Comparison of ENCODE assay signal across 1 cellular context in the genomic region with DNA sequence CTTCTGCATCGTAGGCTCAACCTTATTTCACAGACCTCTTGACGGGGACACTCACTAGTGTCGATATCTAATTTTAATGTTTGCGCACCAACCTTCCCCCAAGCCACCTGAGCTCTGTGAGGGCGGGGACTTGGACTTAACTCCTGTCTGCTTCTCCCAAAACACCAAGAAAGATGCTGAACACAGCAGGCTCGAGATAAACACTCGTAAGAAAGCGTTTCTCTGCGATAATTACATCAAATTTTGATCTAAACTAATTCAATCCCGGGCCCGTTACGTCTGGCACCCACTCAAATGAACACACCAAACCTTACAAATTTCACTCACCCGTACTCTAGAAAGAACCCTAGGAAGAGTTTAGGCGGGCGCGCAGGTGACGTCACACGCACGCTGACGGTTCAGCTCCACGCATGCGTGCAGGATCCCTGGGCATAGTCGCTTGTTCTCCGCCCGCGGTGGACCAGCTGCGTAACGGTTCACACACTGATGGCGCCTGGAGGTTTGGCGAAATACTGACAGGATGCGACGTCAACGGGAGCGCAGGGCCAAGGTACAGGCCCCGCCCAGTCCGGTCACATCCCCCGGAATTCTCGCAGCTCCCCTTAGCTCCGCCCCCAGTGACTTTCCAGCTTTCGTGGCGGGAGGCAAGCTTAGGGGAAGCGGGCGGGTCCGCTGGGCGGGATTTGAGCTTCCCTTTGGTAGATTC.
TF ChIP-seq lines count a peak whose summit lies in the region.

A gene with protein sequence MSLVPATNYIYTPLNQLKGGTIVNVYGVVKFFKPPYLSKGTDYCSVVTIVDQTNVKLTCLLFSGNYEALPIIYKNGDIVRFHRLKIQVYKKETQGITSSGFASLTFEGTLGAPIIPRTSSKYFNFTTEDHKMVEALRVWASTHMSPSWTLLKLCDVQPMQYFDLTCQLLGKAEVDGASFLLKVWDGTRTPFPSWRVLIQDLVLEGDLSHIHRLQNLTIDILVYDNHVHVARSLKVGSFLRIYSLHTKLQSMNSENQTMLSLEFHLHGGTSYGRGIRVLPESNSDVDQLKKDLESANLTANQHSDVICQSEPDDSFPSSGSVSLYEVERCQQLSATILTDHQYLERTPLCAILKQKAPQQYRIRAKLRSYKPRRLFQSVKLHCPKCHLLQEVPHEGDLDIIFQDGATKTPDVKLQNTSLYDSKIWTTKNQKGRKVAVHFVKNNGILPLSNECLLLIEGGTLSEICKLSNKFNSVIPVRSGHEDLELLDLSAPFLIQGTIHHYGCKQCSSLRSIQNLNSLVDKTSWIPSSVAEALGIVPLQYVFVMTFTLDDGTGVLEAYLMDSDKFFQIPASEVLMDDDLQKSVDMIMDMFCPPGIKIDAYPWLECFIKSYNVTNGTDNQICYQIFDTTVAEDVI (minus strand): TSS at position 359 of the 706 bp plus-strand sequence. CDS start 32,652 bp downstream, outside the sequence.

TF ChIP-seq in GM12878, 131 proteins besides CTCF, POLR2A, EP300 and RAD21 (continued from another document and continues in another):
- TF ChIP-seq, protein P1, sequence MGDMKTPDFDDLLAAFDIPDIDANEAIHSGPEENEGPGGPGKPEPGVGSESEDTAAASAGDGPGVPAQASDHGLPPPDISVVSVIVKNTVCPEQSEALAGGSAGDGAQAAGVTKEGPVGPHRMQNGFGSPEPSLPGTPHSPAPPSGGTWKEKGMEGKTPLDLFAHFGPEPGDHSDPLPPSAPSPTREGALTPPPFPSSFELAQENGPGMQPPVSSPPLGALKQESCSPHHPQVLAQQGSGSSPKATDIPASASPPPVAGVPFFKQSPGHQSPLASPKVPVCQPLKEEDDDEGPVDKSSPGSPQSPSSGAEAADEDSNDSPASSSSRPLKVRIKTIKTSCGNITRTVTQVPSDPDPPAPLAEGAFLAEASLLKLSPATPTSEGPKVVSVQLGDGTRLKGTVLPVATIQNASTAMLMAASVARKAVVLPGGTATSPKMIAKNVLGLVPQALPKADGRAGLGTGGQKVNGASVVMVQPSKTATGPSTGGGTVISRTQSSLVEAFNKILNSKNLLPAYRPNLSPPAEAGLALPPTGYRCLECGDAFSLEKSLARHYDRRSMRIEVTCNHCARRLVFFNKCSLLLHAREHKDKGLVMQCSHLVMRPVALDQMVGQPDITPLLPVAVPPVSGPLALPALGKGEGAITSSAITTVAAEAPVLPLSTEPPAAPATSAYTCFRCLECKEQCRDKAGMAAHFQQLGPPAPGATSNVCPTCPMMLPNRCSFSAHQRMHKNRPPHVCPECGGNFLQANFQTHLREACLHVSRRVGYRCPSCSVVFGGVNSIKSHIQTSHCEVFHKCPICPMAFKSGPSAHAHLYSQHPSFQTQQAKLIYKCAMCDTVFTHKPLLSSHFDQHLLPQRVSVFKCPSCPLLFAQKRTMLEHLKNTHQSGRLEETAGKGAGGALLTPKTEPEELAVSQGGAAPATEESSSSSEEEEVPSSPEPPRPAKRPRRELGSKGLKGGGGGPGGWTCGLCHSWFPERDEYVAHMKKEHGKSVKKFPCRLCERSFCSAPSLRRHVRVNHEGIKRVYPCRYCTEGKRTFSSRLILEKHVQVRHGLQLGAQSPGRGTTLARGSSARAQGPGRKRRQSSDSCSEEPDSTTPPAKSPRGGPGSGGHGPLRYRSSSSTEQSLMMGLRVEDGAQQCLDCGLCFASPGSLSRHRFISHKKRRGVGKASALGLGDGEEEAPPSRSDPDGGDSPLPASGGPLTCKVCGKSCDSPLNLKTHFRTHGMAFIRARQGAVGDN (IDR thresholded peaks at IDR 0.05): peak; percentile 77
- no peak for TF ChIP-seq ZSCAN29 (IDR thresholded peaks at IDR 0.05)
- TF ChIP-seq POLR2AphosphoS2 (IDR thresholded peaks at IDR 0.05; ENCODE audit: low read depth, low read length): no peak
- no peak for TF ChIP-seq SPI1 (IDR thresholded peaks at IDR 0.05; ENCODE audit: borderline replicate concordance, insufficient read depth, low read depth, low read length)
- TF ChIP-seq BHLHE40 (IDR thresholded peaks at IDR 0.05; ENCODE audit: borderline replicate concordance in 1 of 2, low read depth in 2 of 2, low read length in 1 of 2): peak; percentile 35 to 71; a peak in 3 of 4 replicates
- 0 out of 2 replicates have a peak, but pooled peaks have one; percentile 39 for TF ChIP-seq TCF3 (IDR thresholded peaks at IDR 0.05; ENCODE audit: borderline replicate concordance, insufficient read depth, low read depth, low read length)
- TF ChIP-seq SREBF2 (IDR thresholded peaks at IDR 0.05; ENCODE audit: low read length): no peak
- peak; percentile 51; the same call in 1 of the 2 replicates for TF ChIP-seq RFX5 (IDR thresholded peaks at IDR 0.05; ENCODE audit: low read depth, low read length)
- peak; percentile 72; the same call in 1 of the 2 replicates for TF ChIP-seq CHD2 (IDR thresholded peaks at IDR 0.05; ENCODE audit: borderline replicate concordance, low read depth, low read length)
- TF ChIP-seq, protein P2, sequence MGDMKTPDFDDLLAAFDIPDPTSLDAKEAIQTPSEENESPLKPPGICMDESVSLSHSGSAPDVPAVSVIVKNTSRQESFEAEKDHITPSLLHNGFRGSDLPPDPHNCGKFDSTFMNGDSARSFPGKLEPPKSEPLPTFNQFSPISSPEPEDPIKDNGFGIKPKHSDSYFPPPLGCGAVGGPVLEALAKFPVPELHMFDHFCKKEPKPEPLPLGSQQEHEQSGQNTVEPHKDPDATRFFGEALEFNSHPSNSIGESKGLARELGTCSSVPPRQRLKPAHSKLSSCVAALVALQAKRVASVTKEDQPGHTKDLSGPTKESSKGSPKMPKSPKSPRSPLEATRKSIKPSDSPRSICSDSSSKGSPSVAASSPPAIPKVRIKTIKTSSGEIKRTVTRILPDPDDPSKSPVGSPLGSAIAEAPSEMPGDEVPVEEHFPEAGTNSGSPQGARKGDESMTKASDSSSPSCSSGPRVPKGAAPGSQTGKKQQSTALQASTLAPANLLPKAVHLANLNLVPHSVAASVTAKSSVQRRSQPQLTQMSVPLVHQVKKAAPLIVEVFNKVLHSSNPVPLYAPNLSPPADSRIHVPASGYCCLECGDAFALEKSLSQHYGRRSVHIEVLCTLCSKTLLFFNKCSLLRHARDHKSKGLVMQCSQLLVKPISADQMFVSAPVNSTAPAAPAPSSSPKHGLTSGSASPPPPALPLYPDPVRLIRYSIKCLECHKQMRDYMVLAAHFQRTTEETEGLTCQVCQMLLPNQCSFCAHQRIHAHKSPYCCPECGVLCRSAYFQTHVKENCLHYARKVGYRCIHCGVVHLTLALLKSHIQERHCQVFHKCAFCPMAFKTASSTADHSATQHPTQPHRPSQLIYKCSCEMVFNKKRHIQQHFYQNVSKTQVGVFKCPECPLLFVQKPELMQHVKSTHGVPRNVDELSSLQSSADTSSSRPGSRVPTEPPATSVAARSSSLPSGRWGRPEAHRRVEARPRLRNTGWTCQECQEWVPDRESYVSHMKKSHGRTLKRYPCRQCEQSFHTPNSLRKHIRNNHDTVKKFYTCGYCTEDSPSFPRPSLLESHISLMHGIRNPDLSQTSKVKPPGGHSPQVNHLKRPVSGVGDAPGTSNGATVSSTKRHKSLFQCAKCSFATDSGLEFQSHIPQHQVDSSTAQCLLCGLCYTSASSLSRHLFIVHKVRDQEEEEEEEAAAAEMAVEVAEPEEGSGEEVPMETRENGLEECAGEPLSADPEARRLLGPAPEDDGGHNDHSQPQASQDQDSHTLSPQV (IDR thresholded peaks at IDR 0.05): no peak
- TF ChIP-seq NFYA (IDR thresholded peaks at IDR 0.05; ENCODE audit: borderline replicate concordance, low read depth, low read length): no peak
- TF ChIP-seq POU2F2 (IDR thresholded peaks at IDR 0.05; ENCODE audit: borderline replicate concordance, low read depth, low read length): peak; percentile 34; the same call in 1 of the 3 replicates
- TF ChIP-seq TARDBP (IDR thresholded peaks at IDR 0.05; ENCODE audit: borderline replicate concordance): no peak
- TF ChIP-seq, protein P3, sequence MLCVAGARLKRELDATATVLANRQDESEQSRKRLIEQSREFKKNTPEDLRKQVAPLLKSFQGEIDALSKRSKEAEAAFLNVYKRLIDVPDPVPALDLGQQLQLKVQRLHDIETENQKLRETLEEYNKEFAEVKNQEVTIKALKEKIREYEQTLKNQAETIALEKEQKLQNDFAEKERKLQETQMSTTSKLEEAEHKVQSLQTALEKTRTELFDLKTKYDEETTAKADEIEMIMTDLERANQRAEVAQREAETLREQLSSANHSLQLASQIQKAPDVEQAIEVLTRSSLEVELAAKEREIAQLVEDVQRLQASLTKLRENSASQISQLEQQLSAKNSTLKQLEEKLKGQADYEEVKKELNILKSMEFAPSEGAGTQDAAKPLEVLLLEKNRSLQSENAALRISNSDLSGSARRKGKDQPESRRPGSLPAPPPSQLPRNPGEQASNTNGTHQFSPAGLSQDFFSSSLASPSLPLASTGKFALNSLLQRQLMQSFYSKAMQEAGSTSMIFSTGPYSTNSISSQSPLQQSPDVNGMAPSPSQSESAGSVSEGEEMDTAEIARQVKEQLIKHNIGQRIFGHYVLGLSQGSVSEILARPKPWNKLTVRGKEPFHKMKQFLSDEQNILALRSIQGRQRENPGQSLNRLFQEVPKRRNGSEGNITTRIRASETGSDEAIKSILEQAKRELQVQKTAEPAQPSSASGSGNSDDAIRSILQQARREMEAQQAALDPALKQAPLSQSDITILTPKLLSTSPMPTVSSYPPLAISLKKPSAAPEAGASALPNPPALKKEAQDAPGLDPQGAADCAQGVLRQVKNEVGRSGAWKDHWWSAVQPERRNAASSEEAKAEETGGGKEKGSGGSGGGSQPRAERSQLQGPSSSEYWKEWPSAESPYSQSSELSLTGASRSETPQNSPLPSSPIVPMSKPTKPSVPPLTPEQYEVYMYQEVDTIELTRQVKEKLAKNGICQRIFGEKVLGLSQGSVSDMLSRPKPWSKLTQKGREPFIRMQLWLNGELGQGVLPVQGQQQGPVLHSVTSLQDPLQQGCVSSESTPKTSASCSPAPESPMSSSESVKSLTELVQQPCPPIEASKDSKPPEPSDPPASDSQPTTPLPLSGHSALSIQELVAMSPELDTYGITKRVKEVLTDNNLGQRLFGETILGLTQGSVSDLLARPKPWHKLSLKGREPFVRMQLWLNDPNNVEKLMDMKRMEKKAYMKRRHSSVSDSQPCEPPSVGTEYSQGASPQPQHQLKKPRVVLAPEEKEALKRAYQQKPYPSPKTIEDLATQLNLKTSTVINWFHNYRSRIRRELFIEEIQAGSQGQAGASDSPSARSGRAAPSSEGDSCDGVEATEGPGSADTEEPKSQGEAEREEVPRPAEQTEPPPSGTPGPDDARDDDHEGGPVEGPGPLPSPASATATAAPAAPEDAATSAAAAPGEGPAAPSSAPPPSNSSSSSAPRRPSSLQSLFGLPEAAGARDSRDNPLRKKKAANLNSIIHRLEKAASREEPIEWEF (IDR thresholded peaks at IDR 0.05; ENCODE audit: insufficient replicate concordance, low read depth, low read length): no peak
- TF ChIP-seq, protein P4, sequence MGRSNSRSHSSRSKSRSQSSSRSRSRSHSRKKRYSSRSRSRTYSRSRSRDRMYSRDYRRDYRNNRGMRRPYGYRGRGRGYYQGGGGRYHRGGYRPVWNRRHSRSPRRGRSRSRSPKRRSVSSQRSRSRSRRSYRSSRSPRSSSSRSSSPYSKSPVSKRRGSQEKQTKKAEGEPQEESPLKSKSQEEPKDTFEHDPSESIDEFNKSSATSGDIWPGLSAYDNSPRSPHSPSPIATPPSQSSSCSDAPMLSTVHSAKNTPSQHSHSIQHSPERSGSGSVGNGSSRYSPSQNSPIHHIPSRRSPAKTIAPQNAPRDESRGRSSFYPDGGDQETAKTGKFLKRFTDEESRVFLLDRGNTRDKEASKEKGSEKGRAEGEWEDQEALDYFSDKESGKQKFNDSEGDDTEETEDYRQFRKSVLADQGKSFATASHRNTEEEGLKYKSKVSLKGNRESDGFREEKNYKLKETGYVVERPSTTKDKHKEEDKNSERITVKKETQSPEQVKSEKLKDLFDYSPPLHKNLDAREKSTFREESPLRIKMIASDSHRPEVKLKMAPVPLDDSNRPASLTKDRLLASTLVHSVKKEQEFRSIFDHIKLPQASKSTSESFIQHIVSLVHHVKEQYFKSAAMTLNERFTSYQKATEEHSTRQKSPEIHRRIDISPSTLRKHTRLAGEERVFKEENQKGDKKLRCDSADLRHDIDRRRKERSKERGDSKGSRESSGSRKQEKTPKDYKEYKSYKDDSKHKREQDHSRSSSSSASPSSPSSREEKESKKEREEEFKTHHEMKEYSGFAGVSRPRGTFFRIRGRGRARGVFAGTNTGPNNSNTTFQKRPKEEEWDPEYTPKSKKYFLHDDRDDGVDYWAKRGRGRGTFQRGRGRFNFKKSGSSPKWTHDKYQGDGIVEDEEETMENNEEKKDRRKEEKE (IDR thresholded peaks at IDR 0.05): no peak
- TF ChIP-seq HDGF (IDR thresholded peaks at IDR 0.05): peak; percentile 90
- no peak for TF ChIP-seq TCF7 (IDR thresholded peaks at IDR 0.05; ENCODE audit: borderline replicate concordance)
- TF ChIP-seq IKZF1 (conservative IDR thresholded peaks at IDR 0.05): peak; percentile 78
- TF ChIP-seq, protein P5, sequence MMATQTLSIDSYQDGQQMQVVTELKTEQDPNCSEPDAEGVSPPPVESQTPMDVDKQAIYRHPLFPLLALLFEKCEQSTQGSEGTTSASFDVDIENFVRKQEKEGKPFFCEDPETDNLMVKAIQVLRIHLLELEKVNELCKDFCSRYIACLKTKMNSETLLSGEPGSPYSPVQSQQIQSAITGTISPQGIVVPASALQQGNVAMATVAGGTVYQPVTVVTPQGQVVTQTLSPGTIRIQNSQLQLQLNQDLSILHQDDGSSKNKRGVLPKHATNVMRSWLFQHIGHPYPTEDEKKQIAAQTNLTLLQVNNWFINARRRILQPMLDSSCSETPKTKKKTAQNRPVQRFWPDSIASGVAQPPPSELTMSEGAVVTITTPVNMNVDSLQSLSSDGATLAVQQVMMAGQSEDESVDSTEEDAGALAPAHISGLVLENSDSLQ (IDR thresholded peaks at IDR 0.05): peak; percentile 70; the same call in 1 of the 2 replicates
- TF ChIP-seq YBX1 (IDR thresholded peaks at IDR 0.05): no peak
- TF ChIP-seq CBX3 (IDR thresholded peaks at IDR 0.05; ENCODE audit: borderline replicate concordance, low read depth): no peak
- TF ChIP-seq, protein P6, sequence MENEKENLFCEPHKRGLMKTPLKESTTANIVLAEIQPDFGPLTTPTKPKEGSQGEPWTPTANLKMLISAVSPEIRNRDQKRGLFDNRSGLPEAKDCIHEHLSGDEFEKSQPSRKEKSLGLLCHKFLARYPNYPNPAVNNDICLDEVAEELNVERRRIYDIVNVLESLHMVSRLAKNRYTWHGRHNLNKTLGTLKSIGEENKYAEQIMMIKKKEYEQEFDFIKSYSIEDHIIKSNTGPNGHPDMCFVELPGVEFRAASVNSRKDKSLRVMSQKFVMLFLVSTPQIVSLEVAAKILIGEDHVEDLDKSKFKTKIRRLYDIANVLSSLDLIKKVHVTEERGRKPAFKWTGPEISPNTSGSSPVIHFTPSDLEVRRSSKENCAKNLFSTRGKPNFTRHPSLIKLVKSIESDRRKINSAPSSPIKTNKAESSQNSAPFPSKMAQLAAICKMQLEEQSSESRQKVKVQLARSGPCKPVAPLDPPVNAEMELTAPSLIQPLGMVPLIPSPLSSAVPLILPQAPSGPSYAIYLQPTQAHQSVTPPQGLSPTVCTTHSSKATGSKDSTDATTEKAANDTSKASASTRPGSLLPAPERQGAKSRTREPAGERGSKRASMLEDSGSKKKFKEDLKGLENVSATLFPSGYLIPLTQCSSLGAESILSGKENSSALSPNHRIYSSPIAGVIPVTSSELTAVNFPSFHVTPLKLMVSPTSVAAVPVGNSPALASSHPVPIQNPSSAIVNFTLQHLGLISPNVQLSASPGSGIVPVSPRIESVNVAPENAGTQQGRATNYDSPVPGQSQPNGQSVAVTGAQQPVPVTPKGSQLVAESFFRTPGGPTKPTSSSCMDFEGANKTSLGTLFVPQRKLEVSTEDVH (IDR thresholded peaks at IDR 0.05; ENCODE audit: low read depth, partially characterized antibody): peak; percentile 8
- TF ChIP-seq PAX5 (IDR thresholded peaks at IDR 0.05; ENCODE audit: borderline replicate concordance, low read depth, low read length): peak; percentile 70; the same call in 1 of the 2 replicates
- no peak for TF ChIP-seq ZNF24 (IDR thresholded peaks at IDR 0.05)
